Comparison of ENCODE assay signal across 29 cellular contexts in genomic region chr7:140283472-140283871, GRCh38.
DNase-seq lines count a peak whose midpoint lies in the region; ATAC-seq, FAIRE-seq and TF ChIP-seq lines count a peak whose summit lies in the region.
"Had no signal": no experiment of that assay in that cellular context is flagged by ENCODE, and none has a peak within 500 bp of the region (broad histone marks: within the 10 kb centered on the region; RNA-seq: fewer than 3 reads in every experiment).

No MANE protein-coding gene starts in this region.

- H2AFZ ChIP-seq in HepG2 (ENCODE audit: low read length) (no peak overlapping the region), H9 (ENCODE audit: low read length) (no peak overlapping the region), K562 (ENCODE audit: low read depth, low read length) (no peak overlapping the region), neuronal stem cell (ENCODE audit: low read length) (no peak overlapping the region), trophoblast cell (ENCODE audit: insufficient read depth, low read length, poor library complexity) (no peak overlapping the region)

- H2AK5ac ChIP-seq in H9 (ENCODE audit: insufficient read length, low read length) (no peak overlapping the region), neuronal stem cell (ENCODE audit: low read depth, low read length) (peak overlapping the region; percentile 60), trophoblast cell (ENCODE audit: low read length) (no peak overlapping the region)

- H3K18ac ChIP-seq in H9 (ENCODE audit: insufficient read length, low read depth, low read length) (no peak overlapping the region), neuronal stem cell (ENCODE audit: low read length) (peak overlapping the region; percentile 27), trophoblast cell (ENCODE audit: low read length) (no peak overlapping the region)

- H3K9ac ChIP-seq in HepG2 (ENCODE audit: insufficient read depth, low read depth, low read length): no peak overlapping the region
- H3K9ac ChIP-seq in H9 (ENCODE audit: extremely low read depth, insufficient read length, low read length): no peak overlapping the region
- no peak overlapping the region; a peak in 1 of 4 replicates for H3K9ac ChIP-seq in K562 (ENCODE audit: insufficient read depth in 1 of 2, low read depth in 2 of 2, low read length in 2 of 2)
- peak overlapping the region; percentile 46 for H3K9ac ChIP-seq in neuronal stem cell (ENCODE audit: low read depth, low read length, poor library complexity)
- no peak overlapping the region for H3K9ac ChIP-seq in trophoblast cell (ENCODE audit: low read length)
- H3K9ac ChIP-seq: BLaER1 had no signal

- peak overlapping the region; percentile 11; the same call in 1 of the 2 replicates for H3K4me2 ChIP-seq in HepG2 (ENCODE audit: low read depth, low read length)
- H3K4me2 ChIP-seq in H9 (ENCODE audit: insufficient read depth, insufficient read length, low read length): no peak overlapping the region
- H3K4me2 ChIP-seq in K562 (ENCODE audit: insufficient read depth, low read length): no peak overlapping the region
- no peak overlapping the region for H3K4me2 ChIP-seq in neuronal stem cell (ENCODE audit: insufficient read depth, low read length, poor library complexity, severe bottlenecking)
- H3K4me2 ChIP-seq in trophoblast cell (ENCODE audit: low read length): no peak overlapping the region
- H3K4me2 ChIP-seq: A549, BLaER1 had no signal

- H4K5ac ChIP-seq in H9 (ENCODE audit: insufficient read length, low read depth, low read length): no peak overlapping the region

- TF ChIP-seq POLR2A in HepG2 (IDR thresholded peaks at IDR 0.05; ENCODE audit: insufficient read depth in 1 of 2, low read depth in 2 of 2, low read length in 2 of 2) (no peak), right lobe of liver (IDR thresholded peaks at IDR 0.05) (no peak), K562 (conservative IDR thresholded peaks at IDR 0.05) (no peak)

- H3K9me3 ChIP-seq in HepG2 (ENCODE audit: low read length) (no peaks in the 10 kb centered on the region), right lobe of liver (no peaks in the 10 kb centered on the region), H9 (ENCODE audit: control insufficient read depth, low read depth, low read length) (no peaks in the 10 kb centered on the region), K562 (replicated peaks; ENCODE audit: control insufficient read depth, insufficient read depth, low read depth, low read length) (no peaks in the 10 kb centered on the region), neuronal stem cell (replicated peaks in 1 of 2; ENCODE audit: control insufficient read depth in 2 of 2, insufficient read depth in 1 of 2, low read depth in 1 of 2, low read length in 2 of 2) (no peaks in the 10 kb centered on the region), trophoblast cell (ENCODE audit: insufficient read depth, low read depth, low read length) (no peaks in the 10 kb centered on the region)
- H3K9me3 ChIP-seq: A549, BE2C, BLaER1 had no signal

- H3K4ac ChIP-seq in H9 (ENCODE audit: low read depth, low read length): no peak overlapping the region
- H3K4ac ChIP-seq in neuronal stem cell (ENCODE audit: low read length): no peak overlapping the region
- no peak overlapping the region for H3K4ac ChIP-seq in trophoblast cell (ENCODE audit: low read depth, low read length)

- H4K8ac ChIP-seq in H9 (replicated peaks; ENCODE audit: insufficient read length, low read depth, low read length) (peak overlapping the region; percentile 47), neuronal stem cell (ENCODE audit: low read depth, low read length) (no peak overlapping the region), trophoblast cell (ENCODE audit: low read depth, low read length) (no peak overlapping the region)

- H3K36me3 ChIP-seq in HepG2 (replicated peaks in 1 of 2; ENCODE audit: control insufficient read depth in 1 of 2, insufficient read depth in 2 of 2, low read length in 2 of 2) (no peaks in the 10 kb centered on the region), right lobe of liver (no peaks in the 10 kb centered on the region), K562 (ENCODE audit: control insufficient read depth, insufficient read depth, low read length) (no peaks in the 10 kb centered on the region), neuronal stem cell (replicated peaks in 1 of 2; ENCODE audit: control insufficient read depth in 2 of 2, insufficient read depth in 2 of 2, low read length in 2 of 2) (no peaks in the 10 kb centered on the region), trophoblast cell (ENCODE audit: control insufficient read depth in 1 of 2, insufficient read depth in 2 of 2, low read length in 2 of 2) (no peaks in the 10 kb centered on the region)
- H3K36me3 ChIP-seq: BE2C, BLaER1 had no signal

- peaks cover 36% of the 10 kb centered on the region for H3K4me1 ChIP-seq in HepG2 (ENCODE audit: insufficient read depth, low read length)
- H3K4me1 ChIP-seq in right lobe of liver: no peaks in the 10 kb centered on the region
- no peaks in the 10 kb centered on the region for H3K4me1 ChIP-seq in H9 (ENCODE audit: insufficient read depth, low read length)
- peaks cover 0 to 7% of the 10 kb centered on the region in 2 experiments; a peak in 2 of 5 replicates for H3K4me1 ChIP-seq in K562 (replicated peaks in 1 of 2; ENCODE audit: control insufficient read depth in 2 of 2, insufficient read depth in 2 of 2, low read length in 2 of 2)
- H3K4me1 ChIP-seq in neuronal stem cell (ENCODE audit: control insufficient read depth in 2 of 2, insufficient read depth in 1 of 2, low read depth in 1 of 2, low read length in 2 of 2): no peaks in the 10 kb centered on the region
- H3K4me1 ChIP-seq in trophoblast cell (ENCODE audit: control insufficient read depth in 1 of 2, insufficient read depth in 2 of 2, low read length in 2 of 2): no peaks in the 10 kb centered on the region
- H3K4me1 ChIP-seq: A549, BE2C, BLaER1 had no signal

- H3K4me1 Mint-ChIP-seq in H9: peaks cover 7 to 8% of the 10 kb centered on the region in 2 experiments
- H3K4me1 Mint-ChIP-seq: CD4-positive, alpha-beta memory T cell; CD8-positive, alpha-beta memory T cell had no signal

- intact Hi-C loops in HepG2 (cut with micrococcal nuclease; ENCODE audit: unreplicated experiment) (no loop called here), right lobe of liver (cut with DNase I) (no loop called here), K562 (cut with micrococcal nuclease) (no loop called here)

- H3K4me3 Mint-ChIP-seq in H9: no peak overlapping the region
- H3K4me3 Mint-ChIP-seq: CD14-positive monocyte; CD4-positive, alpha-beta memory T cell; CD4-positive, CD25-positive, alpha-beta regulatory T cell; CD8-positive, alpha-beta memory T cell had no signal

- TF ChIP-seq EP300 in HepG2 (IDR thresholded peaks at IDR 0.05; ENCODE audit: low read depth in 2 of 2, low read length in 2 of 2): no peak
- no peak for TF ChIP-seq EP300 in HepG2 (CRISPR knock-in tag; IDR thresholded peaks at IDR 0.05; ENCODE audit: borderline replicate concordance)
- TF ChIP-seq EP300 in K562 (IDR thresholded peaks at IDR 0.05; ENCODE audit: low read length): no peak

- no peaks in the 10 kb centered on the region for H3K36me3 Mint-ChIP-seq in H9 (ENCODE audit: insufficient read depth in 1 of 3, low read depth in 3 of 3)
- H3K36me3 Mint-ChIP-seq: CD14-positive monocyte; CD4-positive, alpha-beta memory T cell; CD4-positive, CD25-positive, alpha-beta regulatory T cell had no signal

- ATAC-seq in HepG2: peak; percentile 63
- no peak for ATAC-seq in right lobe of liver
- ATAC-seq in K562: peak; percentile 10; the same call in 1 of the 3 replicates
- ATAC-seq in GM18868 (IDR thresholded peaks at IDR 0.05; ENCODE audit: unreplicated experiment): no peak
- ATAC-seq: A549, GM12878 had no signal

- H2BK5ac ChIP-seq in H9 (ENCODE audit: insufficient read length, low read length) (no peak overlapping the region), neuronal stem cell (ENCODE audit: low read length) (peak overlapping the region; percentile 62), trophoblast cell (ENCODE audit: low read depth, low read length, poor library complexity) (no peak overlapping the region)

- no peak overlapping the region for H2BK20ac ChIP-seq in H9 (ENCODE audit: low read depth, low read length, poor library complexity, severe bottlenecking)

- no peak overlapping the region for H3T11ph ChIP-seq in H9 (ENCODE audit: low read length)

- TF ChIP-seq RAD21 in HepG2 (CRISPR knock-in tag; IDR thresholded peaks at IDR 0.05) (no peak), K562 (CRISPR knock-in tag; conservative IDR thresholded peaks at IDR 0.05 in 1 of 2, IDR thresholded peaks at IDR 0.05 in 1 of 2) (no peak)

- in situ Hi-C loops in HepG2 (cut with HindIII; ENCODE audit: extremely low pct_ligation_motif_present, low pct_unique_long_range_greater_than_20kb) (no loop called here), K562 (cut with MboI) (no loop called here)

- H3K4me3 ChIP-seq in HepG2 (replicated peaks in 1 of 3; ENCODE audit: insufficient read depth in 1 of 3, low read depth in 2 of 3, low read length in 3 of 3) (no peak overlapping the region), right lobe of liver (no peak overlapping the region), K562 (no peak overlapping the region), neuronal stem cell (ENCODE audit: low read length in 2 of 2) (no peak overlapping the region), trophoblast cell (ENCODE audit: low read depth, low read length) (no peak overlapping the region)
- H3K4me3 ChIP-seq: A549, BLaER1, GM12878 had no signal

- no peak overlapping the region for H4K12ac ChIP-seq in trophoblast cell (ENCODE audit: low read depth, low read length)

- CTCF ChIA-PET in HepG2 (lab: Yijun Ruan, JAX; ENCODE audit: low intra/inter-chr PET ratio, low total read pairs): no interaction called here
- CTCF ChIA-PET in K562 (lab: Yijun Ruan, JAX; ENCODE audit: low intra/inter-chr PET ratio): no interaction called here

- no peak overlapping the region for H3K27ac Mint-ChIP-seq in H9
- H3K27ac Mint-ChIP-seq: CD14-positive monocyte; CD4-positive, alpha-beta memory T cell; CD4-positive, CD25-positive, alpha-beta regulatory T cell; CD8-positive, alpha-beta memory T cell had no signal

- WGBS in HepG2 (ENCODE audit: low lambda C conversion rate): 0% methylated on average over 3 of the region's 3 CpGs
- WGBS in right lobe of liver (ENCODE audit: insufficient coverage, low coverage, low lambda C conversion rate, missing lambda C conversion rate): 92% methylated on average over 2 of the region's 3 CpGs
- no CpG with 5 or more reads among the region's 3 CpGs for WGBS in H9 (ENCODE audit: extremely low coverage, insufficient read length, low lambda C conversion rate)
- WGBS in K562 (ENCODE audit: insufficient coverage, low coverage, missing lambda C conversion rate): 10% methylated on average over 3 of the region's 3 CpGs
- WGBS in neuronal stem cell (ENCODE audit: extremely low coverage in 2 of 2, insufficient read length in 2 of 2, insufficient replicate concordance in 1 of 2), 2 donors: no CpG with 5 or more reads among the region's 3 CpGs
- WGBS in trophoblast cell (ENCODE audit: extremely low coverage, insufficient coverage, insufficient read length): no CpG with 5 or more reads among the region's 3 CpGs

- H3K79me2 ChIP-seq in HepG2 (ENCODE audit: insufficient read depth, low read length): no peaks in the 10 kb centered on the region
- no peaks in the 10 kb centered on the region for H3K79me2 ChIP-seq in H9 (ENCODE audit: insufficient read depth, low read length)
- H3K79me2 ChIP-seq in K562 (ENCODE audit: control insufficient read depth, insufficient read depth, low read length): no peaks in the 10 kb centered on the region
- no peaks in the 10 kb centered on the region for H3K79me2 ChIP-seq in trophoblast cell (ENCODE audit: control insufficient read depth, insufficient read depth, low read length, poor library complexity)

- no peak overlapping the region for H3K56ac ChIP-seq in H9 (ENCODE audit: insufficient read length, low read depth, low read length)

- H3K27me3 ChIP-seq in HepG2 (ENCODE audit: control insufficient read depth in 1 of 2, insufficient read depth in 2 of 2, low read length in 2 of 2) (peaks cover 0 to 10% of the 10 kb centered on the region in 2 experiments; a peak in 3 of 5 replicates), right lobe of liver (no peaks in the 10 kb centered on the region), H9 (ENCODE audit: insufficient read depth, low read length) (no peaks in the 10 kb centered on the region), K562 (ENCODE audit: control insufficient read depth in 2 of 2, insufficient read depth in 2 of 2, low read length in 2 of 2) (peaks cover 2 to 32% of the 10 kb centered on the region in 2 experiments; a peak in 3 of 5 replicates), neuronal stem cell (ENCODE audit: control insufficient read depth in 3 of 3, insufficient read depth in 3 of 3, low read depth in 1 of 3, low read length in 3 of 3) (peaks cover 0 to 14% (median 0%) of the 10 kb centered on the region in 3 experiments), trophoblast cell (ENCODE audit: insufficient read depth, low read length) (no peaks in the 10 kb centered on the region)
- H3K27me3 ChIP-seq: BE2C, BLaER1 had no signal

- H3K79me1 ChIP-seq in H9 (ENCODE audit: insufficient read depth, low read depth, low read length, poor library complexity, severe bottlenecking): no peaks in the 10 kb centered on the region
- no peaks in the 10 kb centered on the region for H3K79me1 ChIP-seq in neuronal stem cell (ENCODE audit: low read depth, low read length)
- no peaks in the 10 kb centered on the region for H3K79me1 ChIP-seq in trophoblast cell (ENCODE audit: low read length)

- H4K20me1 ChIP-seq in HepG2 (ENCODE audit: insufficient read depth, low read length) (no peaks in the 10 kb centered on the region), H9 (ENCODE audit: control insufficient read depth, insufficient read depth, insufficient read length) (no peaks in the 10 kb centered on the region), K562 (replicated peaks; ENCODE audit: control insufficient read depth, insufficient read depth, low read length) (no peaks in the 10 kb centered on the region)
- H4K20me1 ChIP-seq: BLaER1 had no signal

- POLR2A ChIA-PET in HepG2 (lab: Yijun Ruan, JAX) (no interaction called here), K562 (lab: Yijun Ruan, JAX) (interaction anchor here (0.8 kb wide), 1 partner anchor 18 kb away, joined by 4 read pairs; no protein-coding TSS in a partner anchor)

- peaks cover 2% of the 10 kb centered on the region for H3K27me3 Mint-ChIP-seq in H9 (ENCODE audit: low read depth)
- H3K27me3 Mint-ChIP-seq: CD4-positive, CD25-positive, alpha-beta regulatory T cell had no signal

- H3K9me3 Mint-ChIP-seq in H9: no peaks in the 10 kb centered on the region
- H3K9me3 Mint-ChIP-seq: CD4-positive, CD25-positive, alpha-beta regulatory T cell; CD8-positive, alpha-beta memory T cell had no signal

- H3K14ac ChIP-seq in H9 (ENCODE audit: insufficient read depth, low read length): no peak overlapping the region
- no peak overlapping the region for H3K14ac ChIP-seq in neuronal stem cell (ENCODE audit: low read length)
- H3K14ac ChIP-seq in trophoblast cell (ENCODE audit: low read length): no peak overlapping the region

- H4K91ac ChIP-seq in H9 (ENCODE audit: insufficient read length, low read depth, low read length) (no peak overlapping the region), neuronal stem cell (ENCODE audit: low read depth, low read length, poor library complexity) (no peak overlapping the region), trophoblast cell (ENCODE audit: low read depth, low read length) (no peak overlapping the region)

- BruUV-seq in HepG2 (replicated peaks; lab: Mats Ljungman, UMichigan): no TSS peak
- no TSS peak for BruUV-seq in K562 (replicated peaks; lab: Mats Ljungman, UMichigan)

- H3K23ac ChIP-seq in H9 (ENCODE audit: insufficient read length, low read depth, low read length) (no peak overlapping the region), neuronal stem cell (ENCODE audit: low read depth, low read length, poor library complexity) (peak overlapping the region; percentile 52), trophoblast cell (ENCODE audit: low read length) (no peak overlapping the region)

- no peaks in the 10 kb centered on the region for H3K23me2 ChIP-seq in H9 (ENCODE audit: insufficient read length, low read depth, low read length, poor library complexity, severe bottlenecking)

- H2BK15ac ChIP-seq in H9 (ENCODE audit: low read depth, low read length) (no peak overlapping the region), neuronal stem cell (ENCODE audit: low read length) (no peak overlapping the region)

- no peak overlapping the region for H2BK120ac ChIP-seq in H9 (ENCODE audit: low read depth, low read length, poor library complexity, severe bottlenecking)
- no peak overlapping the region for H2BK120ac ChIP-seq in neuronal stem cell (ENCODE audit: low read depth, low read length)
- no peak overlapping the region for H2BK120ac ChIP-seq in trophoblast cell (ENCODE audit: insufficient read depth, low read length, poor library complexity)

- H2BK12ac ChIP-seq in H9 (ENCODE audit: insufficient read length, low read depth, low read length) (no peak overlapping the region), neuronal stem cell (ENCODE audit: low read length) (no peak overlapping the region), trophoblast cell (ENCODE audit: low read length) (no peak overlapping the region)

- TF ChIP-seq CTCF in HepG2 (CRISPR knock-in tag; IDR thresholded peaks at IDR 0.05) (no peak), right lobe of liver (IDR thresholded peaks at IDR 0.05) (no peak), H9 (conservative IDR thresholded peaks at IDR 0.05) (no peak), K562 (IDR thresholded peaks at IDR 0.05 in 2 of 3, conservative IDR thresholded peaks at IDR 0.05 in 1 of 3; ENCODE audit: insufficient read depth in 2 of 3, low read depth in 1 of 3, low read length in 3 of 3) (no peak)

- FAIRE-seq in HepG2 (lab: Jason Lieb, UNC) (no peak), K562 (lab: Jason Lieb, UNC) (no peak)
- FAIRE-seq: A549, GM12878, GM12892, GM18507, GM19239 had no signal

- H3K27ac ChIP-seq in HepG2 (ENCODE audit: extremely low read length, insufficient read depth, low read length): no peak overlapping the region
- no peak overlapping the region for H3K27ac ChIP-seq in right lobe of liver
- H3K27ac ChIP-seq in H9 (ENCODE audit: insufficient read length, low read depth, low read length): no peak overlapping the region
- no peak overlapping the region for H3K27ac ChIP-seq in K562 (ENCODE audit: extremely low read depth, low read depth, low read length)
- H3K27ac ChIP-seq in neuronal stem cell (replicated peaks; ENCODE audit: low read length): no peak overlapping the region
- no peak overlapping the region for H3K27ac ChIP-seq in trophoblast cell (ENCODE audit: low read depth, low read length)
- H3K27ac ChIP-seq: 22Rv1, A549, BLaER1 had no signal

- DNase-seq in HepG2 (ENCODE audit: low spot score) (no peak), right lobe of liver (no peak), H9 (no peak), K562 (ENCODE audit: extremely low read depth in 1 of 4, low spot score in 3 of 4) (no peak), neuronal stem cell (ENCODE audit: low spot score) (no peak), NCI-H510A treated with DMSO at 0.1 percent for 48 hours (lab: John Stamatoyannopoulos, UW) (no peak), trophoblast cell (no peak)
- DNase-seq: AML-193; BE2C; C1 segment of cervical spinal cord; CD4-positive, alpha-beta memory T cell; CD4-positive, CD25-positive, alpha-beta regulatory T cell; CD8-positive, alpha-beta memory T cell; COR-L47; DMS 273 treated with DMSO at 0.1 percent for 48 hours; DMS153; DMS53; DMS79; DND-41; GDM1 had no signal

- no peaks in the 10 kb centered on the region for H3K9me1 ChIP-seq in K562 (ENCODE audit: control insufficient read depth, insufficient read depth, low read length)

Comparison
In these comparisons a context has a peak if more than half of its experiments do, and no peak if none do; other contexts are left out.
1. ATAC-seq: peak in HepG2 (single experiment) and K562 (single experiment); none in right lobe of liver (0 of 4) and GM18868 (single experiment).
2. Of the 241 proteins assayed by ChIP-seq in both HepG2 and K562: peak only in HepG2: FOXO4, MED1, MNT and ZFX; only in K562: EHMT2; in both: MAX; in neither: 233; mixed calls (peak in some experiments, not most) for 2.